Comparison of ENCODE assay signal across 1 cellular context in the genomic region with DNA sequence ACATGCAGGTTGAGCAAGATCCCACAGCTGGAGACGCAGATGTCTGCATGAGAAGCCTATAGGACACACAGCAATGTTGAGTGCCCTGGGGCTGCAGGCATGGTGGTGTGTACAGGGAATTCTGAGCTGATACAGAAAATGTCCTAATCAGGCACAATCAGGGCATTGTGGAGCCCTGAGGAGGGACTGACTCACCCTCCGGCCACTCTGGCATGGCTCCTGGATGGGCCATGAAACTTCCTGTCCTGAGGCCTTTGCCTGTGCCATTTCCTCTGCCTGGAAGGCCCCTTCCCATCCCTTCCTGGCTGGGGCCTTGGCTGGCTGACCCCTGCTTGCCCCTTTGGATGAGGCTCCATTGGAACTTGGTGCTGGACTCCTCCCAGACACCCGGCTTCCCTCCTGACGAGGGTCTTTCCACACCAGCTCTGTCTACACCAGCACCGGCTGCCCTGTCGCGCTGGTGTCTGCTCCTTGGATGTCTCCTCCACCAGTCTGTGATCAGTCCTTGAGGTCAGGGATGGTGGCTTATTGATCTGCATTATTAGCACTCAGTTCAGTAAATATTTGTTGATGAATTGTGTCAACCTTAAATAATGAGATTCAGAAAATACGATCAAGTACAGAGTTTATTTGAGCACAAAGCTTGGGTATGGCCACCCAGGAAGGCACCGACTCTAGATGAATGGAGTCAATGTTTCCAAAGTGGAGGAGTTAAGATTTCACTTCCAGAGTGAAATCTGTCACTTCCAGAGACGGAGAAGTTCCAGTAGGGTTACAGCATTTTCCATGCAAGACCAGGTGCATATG.
TF ChIP-seq lines count a peak whose summit lies in the region.

No MANE protein-coding gene starts in this region.

TF ChIP-seq in HepG2, 621 proteins besides CTCF, POLR2A, EP300 and RAD21 (continued from another document and continues in another):
- TF ChIP-seq, protein P1, sequence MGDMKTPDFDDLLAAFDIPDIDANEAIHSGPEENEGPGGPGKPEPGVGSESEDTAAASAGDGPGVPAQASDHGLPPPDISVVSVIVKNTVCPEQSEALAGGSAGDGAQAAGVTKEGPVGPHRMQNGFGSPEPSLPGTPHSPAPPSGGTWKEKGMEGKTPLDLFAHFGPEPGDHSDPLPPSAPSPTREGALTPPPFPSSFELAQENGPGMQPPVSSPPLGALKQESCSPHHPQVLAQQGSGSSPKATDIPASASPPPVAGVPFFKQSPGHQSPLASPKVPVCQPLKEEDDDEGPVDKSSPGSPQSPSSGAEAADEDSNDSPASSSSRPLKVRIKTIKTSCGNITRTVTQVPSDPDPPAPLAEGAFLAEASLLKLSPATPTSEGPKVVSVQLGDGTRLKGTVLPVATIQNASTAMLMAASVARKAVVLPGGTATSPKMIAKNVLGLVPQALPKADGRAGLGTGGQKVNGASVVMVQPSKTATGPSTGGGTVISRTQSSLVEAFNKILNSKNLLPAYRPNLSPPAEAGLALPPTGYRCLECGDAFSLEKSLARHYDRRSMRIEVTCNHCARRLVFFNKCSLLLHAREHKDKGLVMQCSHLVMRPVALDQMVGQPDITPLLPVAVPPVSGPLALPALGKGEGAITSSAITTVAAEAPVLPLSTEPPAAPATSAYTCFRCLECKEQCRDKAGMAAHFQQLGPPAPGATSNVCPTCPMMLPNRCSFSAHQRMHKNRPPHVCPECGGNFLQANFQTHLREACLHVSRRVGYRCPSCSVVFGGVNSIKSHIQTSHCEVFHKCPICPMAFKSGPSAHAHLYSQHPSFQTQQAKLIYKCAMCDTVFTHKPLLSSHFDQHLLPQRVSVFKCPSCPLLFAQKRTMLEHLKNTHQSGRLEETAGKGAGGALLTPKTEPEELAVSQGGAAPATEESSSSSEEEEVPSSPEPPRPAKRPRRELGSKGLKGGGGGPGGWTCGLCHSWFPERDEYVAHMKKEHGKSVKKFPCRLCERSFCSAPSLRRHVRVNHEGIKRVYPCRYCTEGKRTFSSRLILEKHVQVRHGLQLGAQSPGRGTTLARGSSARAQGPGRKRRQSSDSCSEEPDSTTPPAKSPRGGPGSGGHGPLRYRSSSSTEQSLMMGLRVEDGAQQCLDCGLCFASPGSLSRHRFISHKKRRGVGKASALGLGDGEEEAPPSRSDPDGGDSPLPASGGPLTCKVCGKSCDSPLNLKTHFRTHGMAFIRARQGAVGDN (CRISPR knock-in tag; IDR thresholded peaks at IDR 0.05) = peak; percentile 50
- no peak for TF ChIP-seq PHF20 (CRISPR knock-in tag; IDR thresholded peaks at IDR 0.05)
- no peak for TF ChIP-seq FIP1L1 (IDR thresholded peaks at IDR 0.05; ENCODE audit: borderline replicate concordance, insufficient read depth, low read depth, low read length)
- TF ChIP-seq ZNF619 (CRISPR knock-in tag; IDR thresholded peaks at IDR 0.05) = no peak
- TF ChIP-seq, protein P2, sequence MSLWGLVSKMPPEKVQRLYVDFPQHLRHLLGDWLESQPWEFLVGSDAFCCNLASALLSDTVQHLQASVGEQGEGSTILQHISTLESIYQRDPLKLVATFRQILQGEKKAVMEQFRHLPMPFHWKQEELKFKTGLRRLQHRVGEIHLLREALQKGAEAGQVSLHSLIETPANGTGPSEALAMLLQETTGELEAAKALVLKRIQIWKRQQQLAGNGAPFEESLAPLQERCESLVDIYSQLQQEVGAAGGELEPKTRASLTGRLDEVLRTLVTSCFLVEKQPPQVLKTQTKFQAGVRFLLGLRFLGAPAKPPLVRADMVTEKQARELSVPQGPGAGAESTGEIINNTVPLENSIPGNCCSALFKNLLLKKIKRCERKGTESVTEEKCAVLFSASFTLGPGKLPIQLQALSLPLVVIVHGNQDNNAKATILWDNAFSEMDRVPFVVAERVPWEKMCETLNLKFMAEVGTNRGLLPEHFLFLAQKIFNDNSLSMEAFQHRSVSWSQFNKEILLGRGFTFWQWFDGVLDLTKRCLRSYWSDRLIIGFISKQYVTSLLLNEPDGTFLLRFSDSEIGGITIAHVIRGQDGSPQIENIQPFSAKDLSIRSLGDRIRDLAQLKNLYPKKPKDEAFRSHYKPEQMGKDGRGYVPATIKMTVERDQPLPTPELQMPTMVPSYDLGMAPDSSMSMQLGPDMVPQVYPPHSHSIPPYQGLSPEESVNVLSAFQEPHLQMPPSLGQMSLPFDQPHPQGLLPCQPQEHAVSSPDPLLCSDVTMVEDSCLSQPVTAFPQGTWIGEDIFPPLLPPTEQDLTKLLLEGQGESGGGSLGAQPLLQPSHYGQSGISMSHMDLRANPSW (CRISPR knock-in tag; IDR thresholded peaks at IDR 0.05; ENCODE audit: borderline replicate concordance) = no peak
- no peak for TF ChIP-seq GPN1 (CRISPR knock-in tag; IDR thresholded peaks at IDR 0.05; ENCODE audit: borderline replicate concordance)
- no peak for TF ChIP-seq SRSF4 (IDR thresholded peaks at IDR 0.05; ENCODE audit: low read depth, low read length, poor library complexity, severe bottlenecking)
- TF ChIP-seq XRCC5 (optimal IDR thresholded peaks at IDR 0.05; ENCODE audit: low read length) = peak; percentile 19
- no peak for TF ChIP-seq ZNF543 (CRISPR knock-in tag; IDR thresholded peaks at IDR 0.05)
- no peak for TF ChIP-seq CENPT (CRISPR knock-in tag; IDR thresholded peaks at IDR 0.05; ENCODE audit: low read depth)
- TF ChIP-seq ZNF761 (CRISPR knock-in tag; conservative IDR thresholded peaks at IDR 0.05) = no peak
- TF ChIP-seq TRIM24 (CRISPR knock-in tag; IDR thresholded peaks at IDR 0.05) = 0 out of 2 replicates have a peak, but pooled peaks have one; percentile 29
- no peak for TF ChIP-seq ZNF552 (CRISPR knock-in tag; IDR thresholded peaks at IDR 0.05; ENCODE audit: borderline replicate concordance)
- TF ChIP-seq SOX6 (IDR thresholded peaks at IDR 0.05) = no peak
- TF ChIP-seq SOX6 (CRISPR knock-in tag; IDR thresholded peaks at IDR 0.05) = peak; percentile 20; the same call in 1 of the 2 replicates
- no peak for TF ChIP-seq SMC3 (IDR thresholded peaks at IDR 0.05; ENCODE audit: low read length)
- no peak for TF ChIP-seq RAD51 (IDR thresholded peaks at IDR 0.05; ENCODE audit: borderline replicate concordance)
- TF ChIP-seq HMG20B (CRISPR knock-in tag; conservative IDR thresholded peaks at IDR 0.05) = no peak
- TF ChIP-seq ZNF768 (CRISPR knock-in tag; IDR thresholded peaks at IDR 0.05) = peak; percentile 89
- no peak for TF ChIP-seq ELF1 (CRISPR knock-in tag; IDR thresholded peaks at IDR 0.05)
- TF ChIP-seq FOXK1 (CRISPR knock-in tag; IDR thresholded peaks at IDR 0.05; ENCODE audit: borderline replicate concordance, low read depth) = no peak
- no peak for TF ChIP-seq ELF4 (CRISPR knock-in tag; IDR thresholded peaks at IDR 0.05; ENCODE audit: borderline replicate concordance)
- no peak for TF ChIP-seq GFI1 (CRISPR knock-in tag; IDR thresholded peaks at IDR 0.05; ENCODE audit: borderline replicate concordance)
- TF ChIP-seq, protein P3, sequence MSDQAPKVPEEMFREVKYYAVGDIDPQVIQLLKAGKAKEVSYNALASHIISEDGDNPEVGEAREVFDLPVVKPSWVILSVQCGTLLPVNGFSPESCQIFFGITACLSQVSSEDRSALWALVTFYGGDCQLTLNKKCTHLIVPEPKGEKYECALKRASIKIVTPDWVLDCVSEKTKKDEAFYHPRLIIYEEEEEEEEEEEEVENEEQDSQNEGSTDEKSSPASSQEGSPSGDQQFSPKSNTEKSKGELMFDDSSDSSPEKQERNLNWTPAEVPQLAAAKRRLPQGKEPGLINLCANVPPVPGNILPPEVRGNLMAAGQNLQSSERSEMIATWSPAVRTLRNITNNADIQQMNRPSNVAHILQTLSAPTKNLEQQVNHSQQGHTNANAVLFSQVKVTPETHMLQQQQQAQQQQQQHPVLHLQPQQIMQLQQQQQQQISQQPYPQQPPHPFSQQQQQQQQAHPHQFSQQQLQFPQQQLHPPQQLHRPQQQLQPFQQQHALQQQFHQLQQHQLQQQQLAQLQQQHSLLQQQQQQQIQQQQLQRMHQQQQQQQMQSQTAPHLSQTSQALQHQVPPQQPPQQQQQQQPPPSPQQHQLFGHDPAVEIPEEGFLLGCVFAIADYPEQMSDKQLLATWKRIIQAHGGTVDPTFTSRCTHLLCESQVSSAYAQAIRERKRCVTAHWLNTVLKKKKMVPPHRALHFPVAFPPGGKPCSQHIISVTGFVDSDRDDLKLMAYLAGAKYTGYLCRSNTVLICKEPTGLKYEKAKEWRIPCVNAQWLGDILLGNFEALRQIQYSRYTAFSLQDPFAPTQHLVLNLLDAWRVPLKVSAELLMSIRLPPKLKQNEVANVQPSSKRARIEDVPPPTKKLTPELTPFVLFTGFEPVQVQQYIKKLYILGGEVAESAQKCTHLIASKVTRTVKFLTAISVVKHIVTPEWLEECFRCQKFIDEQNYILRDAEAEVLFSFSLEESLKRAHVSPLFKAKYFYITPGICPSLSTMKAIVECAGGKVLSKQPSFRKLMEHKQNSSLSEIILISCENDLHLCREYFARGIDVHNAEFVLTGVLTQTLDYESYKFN (CRISPR knock-in tag; conservative IDR thresholded peaks at IDR 0.05) = no peak
- TF ChIP-seq, protein P4, sequence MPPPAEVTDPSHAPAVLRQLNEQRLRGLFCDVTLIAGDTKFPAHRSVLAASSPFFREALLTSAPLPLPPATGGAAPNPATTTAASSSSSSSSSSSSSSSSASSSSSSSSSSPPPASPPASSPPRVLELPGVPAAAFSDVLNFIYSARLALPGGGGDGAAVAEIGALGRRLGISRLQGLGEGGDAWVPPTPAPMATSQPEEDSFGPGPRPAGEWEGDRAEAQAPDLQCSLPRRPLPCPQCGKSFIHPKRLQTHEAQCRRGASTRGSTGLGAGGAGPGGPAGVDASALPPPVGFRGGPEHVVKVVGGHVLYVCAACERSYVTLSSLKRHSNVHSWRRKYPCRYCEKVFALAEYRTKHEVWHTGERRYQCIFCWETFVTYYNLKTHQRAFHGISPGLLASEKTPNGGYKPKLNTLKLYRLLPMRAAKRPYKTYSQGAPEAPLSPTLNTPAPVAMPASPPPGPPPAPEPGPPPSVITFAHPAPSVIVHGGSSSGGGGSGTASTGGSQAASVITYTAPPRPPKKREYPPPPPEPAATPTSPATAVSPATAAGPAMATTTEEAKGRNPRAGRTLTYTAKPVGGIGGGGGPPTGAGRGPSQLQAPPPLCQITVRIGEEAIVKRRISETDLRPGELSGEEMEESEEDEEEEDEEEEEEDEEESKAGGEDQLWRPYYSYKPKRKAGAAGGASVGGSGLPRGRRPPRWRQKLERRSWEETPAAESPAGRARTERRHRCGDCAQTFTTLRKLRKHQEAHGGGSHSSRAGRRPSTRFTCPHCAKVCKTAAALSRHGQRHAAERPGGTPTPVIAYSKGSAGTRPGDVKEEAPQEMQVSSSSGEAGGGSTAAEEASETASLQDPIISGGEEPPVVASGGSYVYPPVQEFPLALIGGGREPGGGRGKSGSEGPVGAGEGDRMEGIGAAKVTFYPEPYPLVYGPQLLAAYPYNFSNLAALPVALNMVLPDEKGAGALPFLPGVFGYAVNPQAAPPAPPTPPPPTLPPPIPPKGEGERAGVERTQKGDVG (CRISPR knock-in tag; IDR thresholded peaks at IDR 0.05; ENCODE audit: borderline replicate concordance) = no peak
- TF ChIP-seq, protein P5, sequence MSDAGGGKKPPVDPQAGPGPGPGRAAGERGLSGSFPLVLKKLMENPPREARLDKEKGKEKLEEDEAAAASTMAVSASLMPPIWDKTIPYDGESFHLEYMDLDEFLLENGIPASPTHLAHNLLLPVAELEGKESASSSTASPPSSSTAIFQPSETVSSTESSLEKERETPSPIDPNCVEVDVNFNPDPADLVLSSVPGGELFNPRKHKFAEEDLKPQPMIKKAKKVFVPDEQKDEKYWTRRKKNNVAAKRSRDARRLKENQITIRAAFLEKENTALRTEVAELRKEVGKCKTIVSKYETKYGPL (CRISPR knock-in tag; IDR thresholded peaks at IDR 0.05) = no peak
- no peak for TF ChIP-seq ZNF253 (CRISPR knock-in tag; IDR thresholded peaks at IDR 0.05; ENCODE audit: borderline replicate concordance)
- no peak for TF ChIP-seq ZNF629 (CRISPR knock-in tag; conservative IDR thresholded peaks at IDR 0.05)
- TF ChIP-seq, protein P6, sequence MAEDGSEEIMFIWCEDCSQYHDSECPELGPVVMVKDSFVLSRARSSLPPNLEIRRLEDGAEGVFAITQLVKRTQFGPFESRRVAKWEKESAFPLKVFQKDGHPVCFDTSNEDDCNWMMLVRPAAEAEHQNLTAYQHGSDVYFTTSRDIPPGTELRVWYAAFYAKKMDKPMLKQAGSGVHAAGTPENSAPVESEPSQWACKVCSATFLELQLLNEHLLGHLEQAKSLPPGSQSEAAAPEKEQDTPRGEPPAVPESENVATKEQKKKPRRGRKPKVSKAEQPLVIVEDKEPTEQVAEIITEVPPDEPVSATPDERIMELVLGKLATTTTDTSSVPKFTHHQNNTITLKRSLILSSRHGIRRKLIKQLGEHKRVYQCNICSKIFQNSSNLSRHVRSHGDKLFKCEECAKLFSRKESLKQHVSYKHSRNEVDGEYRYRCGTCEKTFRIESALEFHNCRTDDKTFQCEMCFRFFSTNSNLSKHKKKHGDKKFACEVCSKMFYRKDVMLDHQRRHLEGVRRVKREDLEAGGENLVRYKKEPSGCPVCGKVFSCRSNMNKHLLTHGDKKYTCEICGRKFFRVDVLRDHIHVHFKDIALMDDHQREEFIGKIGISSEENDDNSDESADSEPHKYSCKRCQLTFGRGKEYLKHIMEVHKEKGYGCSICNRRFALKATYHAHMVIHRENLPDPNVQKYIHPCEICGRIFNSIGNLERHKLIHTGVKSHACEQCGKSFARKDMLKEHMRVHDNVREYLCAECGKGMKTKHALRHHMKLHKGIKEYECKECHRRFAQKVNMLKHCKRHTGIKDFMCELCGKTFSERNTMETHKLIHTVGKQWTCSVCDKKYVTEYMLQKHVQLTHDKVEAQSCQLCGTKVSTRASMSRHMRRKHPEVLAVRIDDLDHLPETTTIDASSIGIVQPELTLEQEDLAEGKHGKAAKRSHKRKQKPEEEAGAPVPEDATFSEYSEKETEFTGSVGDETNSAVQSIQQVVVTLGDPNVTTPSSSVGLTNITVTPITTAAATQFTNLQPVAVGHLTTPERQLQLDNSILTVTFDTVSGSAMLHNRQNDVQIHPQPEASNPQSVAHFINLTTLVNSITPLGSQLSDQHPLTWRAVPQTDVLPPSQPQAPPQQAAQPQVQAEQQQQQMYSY (CRISPR knock-in tag; IDR thresholded peaks at IDR 0.05) = no peak
- no peak for TF ChIP-seq ZNF720 (CRISPR knock-in tag; IDR thresholded peaks at IDR 0.05)
- peak; percentile 62 for TF ChIP-seq FOSL2 (CRISPR knock-in tag; IDR thresholded peaks at IDR 0.05)
- TF ChIP-seq, protein P7, sequence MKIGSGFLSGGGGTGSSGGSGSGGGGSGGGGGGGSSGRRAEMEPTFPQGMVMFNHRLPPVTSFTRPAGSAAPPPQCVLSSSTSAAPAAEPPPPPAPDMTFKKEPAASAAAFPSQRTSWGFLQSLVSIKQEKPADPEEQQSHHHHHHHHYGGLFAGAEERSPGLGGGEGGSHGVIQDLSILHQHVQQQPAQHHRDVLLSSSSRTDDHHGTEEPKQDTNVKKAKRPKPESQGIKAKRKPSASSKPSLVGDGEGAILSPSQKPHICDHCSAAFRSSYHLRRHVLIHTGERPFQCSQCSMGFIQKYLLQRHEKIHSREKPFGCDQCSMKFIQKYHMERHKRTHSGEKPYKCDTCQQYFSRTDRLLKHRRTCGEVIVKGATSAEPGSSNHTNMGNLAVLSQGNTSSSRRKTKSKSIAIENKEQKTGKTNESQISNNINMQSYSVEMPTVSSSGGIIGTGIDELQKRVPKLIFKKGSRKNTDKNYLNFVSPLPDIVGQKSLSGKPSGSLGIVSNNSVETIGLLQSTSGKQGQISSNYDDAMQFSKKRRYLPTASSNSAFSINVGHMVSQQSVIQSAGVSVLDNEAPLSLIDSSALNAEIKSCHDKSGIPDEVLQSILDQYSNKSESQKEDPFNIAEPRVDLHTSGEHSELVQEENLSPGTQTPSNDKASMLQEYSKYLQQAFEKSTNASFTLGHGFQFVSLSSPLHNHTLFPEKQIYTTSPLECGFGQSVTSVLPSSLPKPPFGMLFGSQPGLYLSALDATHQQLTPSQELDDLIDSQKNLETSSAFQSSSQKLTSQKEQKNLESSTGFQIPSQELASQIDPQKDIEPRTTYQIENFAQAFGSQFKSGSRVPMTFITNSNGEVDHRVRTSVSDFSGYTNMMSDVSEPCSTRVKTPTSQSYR (CRISPR knock-in tag; IDR thresholded peaks at IDR 0.05; ENCODE audit: borderline replicate concordance) = no peak
- TF ChIP-seq ZKSCAN5 (CRISPR knock-in tag; IDR thresholded peaks at IDR 0.05) = peak; percentile 84; the same call in 1 of the 2 replicates
- no peak for TF ChIP-seq MAFK (conservative IDR thresholded peaks at IDR 0.05 in 1 of 2, IDR thresholded peaks at IDR 0.05 in 1 of 2; ENCODE audit: low read length in 2 of 2)
- no peak for TF ChIP-seq NFIC (IDR thresholded peaks at IDR 0.05; ENCODE audit: low read length)
